ENCODE assay signal across 2 cellular contexts in the genomic region with DNA sequence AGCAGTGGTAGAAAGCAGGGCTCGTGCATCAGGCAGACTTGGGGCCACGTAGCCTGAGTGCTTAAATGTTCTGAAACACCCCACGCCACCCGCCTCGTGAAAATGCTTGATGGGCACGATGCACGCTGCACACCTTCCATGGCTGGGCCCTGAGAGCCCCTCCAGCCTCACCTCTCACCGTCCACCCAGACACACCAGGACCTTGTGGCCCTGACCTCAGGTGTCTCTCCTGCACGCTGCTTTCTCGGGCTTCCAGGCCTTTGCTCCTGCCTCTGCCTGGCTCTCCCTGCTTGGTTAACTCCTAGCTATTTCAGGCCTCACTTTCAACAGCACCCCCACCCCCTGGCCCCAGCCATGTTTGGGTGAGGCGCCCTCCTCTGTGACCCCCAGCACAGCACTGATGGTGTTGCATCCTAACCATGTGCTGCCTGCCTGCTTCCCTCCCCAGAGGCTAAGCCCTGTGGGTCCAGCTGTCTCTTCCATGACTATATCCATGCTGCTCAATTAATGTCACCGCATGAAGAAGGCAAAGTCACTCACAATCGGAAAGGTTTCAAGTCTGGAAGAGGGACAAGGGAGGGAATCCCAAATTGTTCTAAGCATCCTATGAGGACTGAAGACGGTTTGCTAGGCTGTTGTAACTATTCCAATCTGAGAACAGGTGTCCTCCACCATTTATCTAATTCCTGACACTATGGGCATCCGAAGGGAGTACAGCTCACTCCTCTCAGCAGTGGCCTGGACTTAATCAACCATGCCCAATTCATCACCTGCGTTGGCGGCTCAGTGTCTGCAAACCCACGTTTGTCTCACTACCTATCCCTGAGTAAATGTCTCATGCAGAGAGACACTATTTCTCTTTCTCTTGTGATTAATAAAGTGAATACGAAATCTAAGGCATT.
TF ChIP-seq lines count a peak whose summit lies in the region.

No MANE protein-coding gene starts in this region.

TF ChIP-seq in GM23338, 12 proteins besides CTCF, POLR2A, EP300 and RAD21 (continues in another document):
- TF ChIP-seq CREB1 (CRISPR knock-in tag; IDR thresholded peaks at IDR 0.05; ENCODE audit: low read depth): no peak
- no peak for TF ChIP-seq EZH2 (IDR thresholded peaks at IDR 0.05; ENCODE audit: low read depth, unreplicated experiment)
- TF ChIP-seq, protein P1, sequence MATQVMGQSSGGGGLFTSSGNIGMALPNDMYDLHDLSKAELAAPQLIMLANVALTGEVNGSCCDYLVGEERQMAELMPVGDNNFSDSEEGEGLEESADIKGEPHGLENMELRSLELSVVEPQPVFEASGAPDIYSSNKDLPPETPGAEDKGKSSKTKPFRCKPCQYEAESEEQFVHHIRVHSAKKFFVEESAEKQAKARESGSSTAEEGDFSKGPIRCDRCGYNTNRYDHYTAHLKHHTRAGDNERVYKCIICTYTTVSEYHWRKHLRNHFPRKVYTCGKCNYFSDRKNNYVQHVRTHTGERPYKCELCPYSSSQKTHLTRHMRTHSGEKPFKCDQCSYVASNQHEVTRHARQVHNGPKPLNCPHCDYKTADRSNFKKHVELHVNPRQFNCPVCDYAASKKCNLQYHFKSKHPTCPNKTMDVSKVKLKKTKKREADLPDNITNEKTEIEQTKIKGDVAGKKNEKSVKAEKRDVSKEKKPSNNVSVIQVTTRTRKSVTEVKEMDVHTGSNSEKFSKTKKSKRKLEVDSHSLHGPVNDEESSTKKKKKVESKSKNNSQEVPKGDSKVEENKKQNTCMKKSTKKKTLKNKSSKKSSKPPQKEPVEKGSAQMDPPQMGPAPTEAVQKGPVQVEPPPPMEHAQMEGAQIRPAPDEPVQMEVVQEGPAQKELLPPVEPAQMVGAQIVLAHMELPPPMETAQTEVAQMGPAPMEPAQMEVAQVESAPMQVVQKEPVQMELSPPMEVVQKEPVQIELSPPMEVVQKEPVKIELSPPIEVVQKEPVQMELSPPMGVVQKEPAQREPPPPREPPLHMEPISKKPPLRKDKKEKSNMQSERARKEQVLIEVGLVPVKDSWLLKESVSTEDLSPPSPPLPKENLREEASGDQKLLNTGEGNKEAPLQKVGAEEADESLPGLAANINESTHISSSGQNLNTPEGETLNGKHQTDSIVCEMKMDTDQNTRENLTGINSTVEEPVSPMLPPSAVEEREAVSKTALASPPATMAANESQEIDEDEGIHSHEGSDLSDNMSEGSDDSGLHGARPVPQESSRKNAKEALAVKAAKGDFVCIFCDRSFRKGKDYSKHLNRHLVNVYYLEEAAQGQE (IDR thresholded peaks at IDR 0.05; ENCODE audit: unreplicated experiment): no peak
- TF ChIP-seq NANOG (IDR thresholded peaks at IDR 0.05; ENCODE audit: borderline replicate concordance): no peak
- TF ChIP-seq EZH2phosphoT487 (IDR thresholded peaks at IDR 0.05; ENCODE audit: unreplicated experiment): no peak
- no peak for TF ChIP-seq STAT1 (IDR thresholded peaks at IDR 0.05; ENCODE audit: unreplicated experiment)
- TF ChIP-seq POLR2AphosphoS5 (IDR thresholded peaks at IDR 0.05; ENCODE audit: low read depth): no peak
- no peak for TF ChIP-seq JUNB (IDR thresholded peaks at IDR 0.05; ENCODE audit: unreplicated experiment)
- no peak for TF ChIP-seq ZNF114 (CRISPR knock-in tag; IDR thresholded peaks at IDR 0.05)
- TF ChIP-seq, protein P2, sequence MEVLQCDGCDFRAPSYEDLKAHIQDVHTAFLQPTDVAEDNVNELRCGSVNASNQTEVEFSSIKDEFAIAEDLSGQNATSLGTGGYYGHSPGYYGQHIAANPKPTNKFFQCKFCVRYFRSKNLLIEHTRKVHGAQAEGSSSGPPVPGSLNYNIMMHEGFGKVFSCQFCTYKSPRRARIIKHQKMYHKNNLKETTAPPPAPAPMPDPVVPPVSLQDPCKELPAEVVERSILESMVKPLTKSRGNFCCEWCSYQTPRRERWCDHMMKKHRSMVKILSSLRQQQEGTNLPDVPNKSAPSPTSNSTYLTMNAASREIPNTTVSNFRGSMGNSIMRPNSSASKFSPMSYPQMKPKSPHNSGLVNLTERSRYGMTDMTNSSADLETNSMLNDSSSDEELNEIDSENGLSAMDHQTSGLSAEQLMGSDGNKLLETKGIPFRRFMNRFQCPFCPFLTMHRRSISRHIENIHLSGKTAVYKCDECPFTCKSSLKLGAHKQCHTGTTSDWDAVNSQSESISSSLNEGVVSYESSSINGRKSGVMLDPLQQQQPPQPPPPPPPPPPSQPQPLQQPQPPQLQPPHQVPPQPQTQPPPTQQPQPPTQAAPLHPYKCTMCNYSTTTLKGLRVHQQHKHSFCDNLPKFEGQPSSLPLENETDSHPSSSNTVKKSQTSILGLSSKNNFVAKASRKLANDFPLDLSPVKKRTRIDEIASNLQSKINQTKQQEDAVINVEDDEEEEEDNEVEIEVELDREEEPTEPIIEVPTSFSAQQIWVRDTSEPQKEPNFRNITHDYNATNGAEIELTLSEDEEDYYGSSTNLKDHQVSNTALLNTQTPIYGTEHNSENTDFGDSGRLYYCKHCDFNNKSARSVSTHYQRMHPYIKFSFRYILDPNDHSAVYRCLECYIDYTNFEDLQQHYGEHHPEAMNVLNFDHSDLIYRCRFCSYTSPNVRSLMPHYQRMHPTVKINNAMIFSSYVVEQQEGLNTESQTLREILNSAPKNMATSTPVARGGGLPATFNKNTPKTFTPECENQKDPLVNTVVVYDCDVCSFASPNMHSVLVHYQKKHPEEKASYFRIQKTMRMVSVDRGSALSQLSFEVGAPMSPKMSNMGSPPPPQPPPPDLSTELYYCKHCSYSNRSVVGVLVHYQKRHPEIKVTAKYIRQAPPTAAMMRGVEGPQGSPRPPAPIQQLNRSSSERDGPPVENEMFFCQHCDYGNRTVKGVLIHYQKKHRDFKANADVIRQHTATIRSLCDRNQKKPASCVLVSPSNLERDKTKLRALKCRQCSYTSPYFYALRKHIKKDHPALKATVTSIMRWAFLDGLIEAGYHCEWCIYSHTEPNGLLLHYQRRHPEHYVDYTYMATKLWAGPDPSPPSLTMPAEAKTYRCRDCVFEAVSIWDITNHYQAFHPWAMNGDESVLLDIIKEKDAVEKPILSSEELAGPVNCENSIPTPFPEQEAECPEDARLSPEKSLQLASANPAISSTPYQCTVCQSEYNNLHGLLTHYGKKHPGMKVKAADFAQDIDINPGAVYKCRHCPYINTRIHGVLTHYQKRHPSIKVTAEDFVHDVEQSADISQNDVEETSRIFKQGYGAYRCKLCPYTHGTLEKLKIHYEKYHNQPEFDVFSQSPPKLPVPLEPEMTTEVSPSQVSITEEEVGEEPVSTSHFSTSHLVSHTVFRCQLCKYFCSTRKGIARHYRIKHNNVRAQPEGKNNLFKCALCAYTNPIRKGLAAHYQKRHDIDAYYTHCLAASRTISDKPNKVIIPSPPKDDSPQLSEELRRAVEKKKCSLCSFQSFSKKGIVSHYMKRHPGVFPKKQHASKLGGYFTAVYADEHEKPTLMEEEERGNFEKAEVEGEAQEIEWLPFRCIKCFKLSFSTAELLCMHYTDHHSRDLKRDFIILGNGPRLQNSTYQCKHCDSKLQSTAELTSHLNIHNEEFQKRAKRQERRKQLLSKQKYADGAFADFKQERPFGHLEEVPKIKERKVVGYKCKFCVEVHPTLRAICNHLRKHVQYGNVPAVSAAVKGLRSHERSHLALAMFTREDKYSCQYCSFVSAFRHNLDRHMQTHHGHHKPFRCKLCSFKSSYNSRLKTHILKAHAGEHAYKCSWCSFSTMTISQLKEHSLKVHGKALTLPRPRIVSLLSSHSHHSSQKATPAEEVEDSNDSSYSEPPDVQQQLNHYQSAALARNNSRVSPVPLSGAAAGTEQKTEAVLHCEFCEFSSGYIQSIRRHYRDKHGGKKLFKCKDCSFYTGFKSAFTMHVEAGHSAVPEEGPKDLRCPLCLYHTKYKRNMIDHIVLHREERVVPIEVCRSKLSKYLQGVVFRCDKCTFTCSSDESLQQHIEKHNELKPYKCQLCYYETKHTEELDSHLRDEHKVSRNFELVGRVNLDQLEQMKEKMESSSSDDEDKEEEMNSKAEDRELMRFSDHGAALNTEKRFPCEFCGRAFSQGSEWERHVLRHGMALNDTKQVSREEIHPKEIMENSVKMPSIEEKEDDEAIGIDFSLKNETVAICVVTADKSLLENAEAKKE (CRISPR knock-in tag; IDR thresholded peaks at IDR 0.05): no peak

TF ChIP-seq in GM12878, 131 proteins besides CTCF, POLR2A, EP300 and RAD21:
- no peak for TF ChIP-seq SRF (IDR thresholded peaks at IDR 0.05; ENCODE audit: low read depth in 2 of 2, low read length in 2 of 2)
